1 cellular context compared by ENCODE assay signal in the genomic region with DNA sequence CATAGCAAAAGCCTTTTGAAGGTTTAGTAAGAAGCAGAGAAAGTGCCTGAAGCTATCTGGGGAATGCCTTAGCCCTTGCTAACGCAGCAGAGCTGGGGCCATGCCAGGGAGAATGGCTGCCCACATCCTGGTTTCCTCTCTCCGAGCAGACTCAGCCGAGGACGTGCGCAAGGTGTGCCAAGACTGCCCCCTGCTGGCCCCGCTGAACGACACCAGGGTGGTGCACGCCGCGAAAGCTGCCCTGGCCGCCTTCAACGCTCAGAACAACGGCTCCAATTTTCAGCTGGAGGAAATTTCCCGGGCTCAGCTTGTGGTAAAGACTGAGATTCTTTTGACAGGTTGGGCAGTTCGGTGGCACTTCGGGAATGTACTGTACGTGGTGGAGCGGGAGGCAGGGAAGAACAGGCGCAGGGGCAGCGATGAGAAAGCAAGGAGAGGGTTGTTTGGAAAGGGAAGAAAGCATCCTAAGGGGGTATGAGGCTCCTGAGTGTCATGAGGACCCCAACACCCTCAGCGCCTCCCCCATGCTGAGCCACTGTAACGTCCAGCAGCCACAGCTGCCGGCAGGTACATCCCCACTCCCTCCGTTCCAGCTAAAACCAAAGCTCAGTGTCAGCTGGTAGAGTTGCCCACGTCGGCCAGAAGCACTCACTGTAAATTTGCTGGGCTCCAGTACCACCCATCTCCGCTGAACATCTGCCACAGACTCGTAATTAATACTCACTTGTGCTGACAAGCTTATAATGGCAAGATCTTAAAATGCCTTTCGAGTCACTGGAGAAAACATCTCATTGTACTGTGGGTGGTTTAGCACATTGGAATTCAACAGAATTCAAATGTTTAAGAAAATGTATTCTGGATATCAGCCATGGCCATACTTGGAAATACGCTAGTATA.
TF ChIP-seq lines count a peak whose summit lies in the region.

No MANE protein-coding gene starts in this region.

TF ChIP-seq in HepG2, 621 proteins besides CTCF, POLR2A, EP300 and RAD21 (continued from another document):
- no peak for TF ChIP-seq KIAA2018 (CRISPR knock-in tag; IDR thresholded peaks at IDR 0.05; ENCODE audit: borderline replicate concordance)
- TF ChIP-seq, protein P1, sequence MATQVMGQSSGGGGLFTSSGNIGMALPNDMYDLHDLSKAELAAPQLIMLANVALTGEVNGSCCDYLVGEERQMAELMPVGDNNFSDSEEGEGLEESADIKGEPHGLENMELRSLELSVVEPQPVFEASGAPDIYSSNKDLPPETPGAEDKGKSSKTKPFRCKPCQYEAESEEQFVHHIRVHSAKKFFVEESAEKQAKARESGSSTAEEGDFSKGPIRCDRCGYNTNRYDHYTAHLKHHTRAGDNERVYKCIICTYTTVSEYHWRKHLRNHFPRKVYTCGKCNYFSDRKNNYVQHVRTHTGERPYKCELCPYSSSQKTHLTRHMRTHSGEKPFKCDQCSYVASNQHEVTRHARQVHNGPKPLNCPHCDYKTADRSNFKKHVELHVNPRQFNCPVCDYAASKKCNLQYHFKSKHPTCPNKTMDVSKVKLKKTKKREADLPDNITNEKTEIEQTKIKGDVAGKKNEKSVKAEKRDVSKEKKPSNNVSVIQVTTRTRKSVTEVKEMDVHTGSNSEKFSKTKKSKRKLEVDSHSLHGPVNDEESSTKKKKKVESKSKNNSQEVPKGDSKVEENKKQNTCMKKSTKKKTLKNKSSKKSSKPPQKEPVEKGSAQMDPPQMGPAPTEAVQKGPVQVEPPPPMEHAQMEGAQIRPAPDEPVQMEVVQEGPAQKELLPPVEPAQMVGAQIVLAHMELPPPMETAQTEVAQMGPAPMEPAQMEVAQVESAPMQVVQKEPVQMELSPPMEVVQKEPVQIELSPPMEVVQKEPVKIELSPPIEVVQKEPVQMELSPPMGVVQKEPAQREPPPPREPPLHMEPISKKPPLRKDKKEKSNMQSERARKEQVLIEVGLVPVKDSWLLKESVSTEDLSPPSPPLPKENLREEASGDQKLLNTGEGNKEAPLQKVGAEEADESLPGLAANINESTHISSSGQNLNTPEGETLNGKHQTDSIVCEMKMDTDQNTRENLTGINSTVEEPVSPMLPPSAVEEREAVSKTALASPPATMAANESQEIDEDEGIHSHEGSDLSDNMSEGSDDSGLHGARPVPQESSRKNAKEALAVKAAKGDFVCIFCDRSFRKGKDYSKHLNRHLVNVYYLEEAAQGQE (IDR thresholded peaks at IDR 0.05; ENCODE audit: borderline replicate concordance in 1 of 2, low read depth in 1 of 2, low read length in 2 of 2): no peak
- no peak for TF ChIP-seq RNF2 (conservative IDR thresholded peaks at IDR 0.05; ENCODE audit: low read depth)
- no peak for TF ChIP-seq ZNF549 (CRISPR knock-in tag; IDR thresholded peaks at IDR 0.05)
- TF ChIP-seq ZNF296 (CRISPR knock-in tag; conservative IDR thresholded peaks at IDR 0.05): no peak
- no peak for TF ChIP-seq NAIF1 (CRISPR knock-in tag; IDR thresholded peaks at IDR 0.05; ENCODE audit: borderline replicate concordance)
- peak; percentile 41; the same call in 1 of the 2 replicates for TF ChIP-seq KAT7 (CRISPR knock-in tag; IDR thresholded peaks at IDR 0.05; ENCODE audit: borderline replicate concordance)
- no peak for TF ChIP-seq ONECUT2 (CRISPR knock-in tag; IDR thresholded peaks at IDR 0.05)
- TF ChIP-seq SOX13 (IDR thresholded peaks at IDR 0.05): no peak
- 0 out of 4 replicates have a peak, but pooled peaks of 1 of the 2 experiments have one; percentile 11 for TF ChIP-seq SOX13 (CRISPR knock-in tag; conservative IDR thresholded peaks at IDR 0.05 in 1 of 2, IDR thresholded peaks at IDR 0.05 in 1 of 2)
- no peak for TF ChIP-seq SP2 (CRISPR knock-in tag; IDR thresholded peaks at IDR 0.05)
- TF ChIP-seq ZSCAN31 (CRISPR knock-in tag; IDR thresholded peaks at IDR 0.05; ENCODE audit: low read depth): no peak
- TF ChIP-seq ZNF589 (CRISPR knock-in tag; conservative IDR thresholded peaks at IDR 0.05): peak; percentile 58; the same call in 1 of the 2 replicates
- TF ChIP-seq CBFB (CRISPR knock-in tag; IDR thresholded peaks at IDR 0.05): no peak
- TF ChIP-seq ELF1 (CRISPR knock-in tag; IDR thresholded peaks at IDR 0.05): no peak
- no peak for TF ChIP-seq MYNN (CRISPR knock-in tag; IDR thresholded peaks at IDR 0.05; ENCODE audit: low read depth)
- TF ChIP-seq ZNF670 (CRISPR knock-in tag; IDR thresholded peaks at IDR 0.05; ENCODE audit: borderline replicate concordance): no peak
- TF ChIP-seq CENPBD1 (CRISPR knock-in tag; IDR thresholded peaks at IDR 0.05; ENCODE audit: borderline replicate concordance, low read depth): peak; percentile 91; the same call in 1 of the 2 replicates
- TF ChIP-seq ZNF318 (CRISPR knock-in tag; IDR thresholded peaks at IDR 0.05): no peak
TF ChIP-seq in HepG2: peak in this region for 161.
